8 cellular contexts compared by ENCODE assay signal in the genomic region with DNA sequence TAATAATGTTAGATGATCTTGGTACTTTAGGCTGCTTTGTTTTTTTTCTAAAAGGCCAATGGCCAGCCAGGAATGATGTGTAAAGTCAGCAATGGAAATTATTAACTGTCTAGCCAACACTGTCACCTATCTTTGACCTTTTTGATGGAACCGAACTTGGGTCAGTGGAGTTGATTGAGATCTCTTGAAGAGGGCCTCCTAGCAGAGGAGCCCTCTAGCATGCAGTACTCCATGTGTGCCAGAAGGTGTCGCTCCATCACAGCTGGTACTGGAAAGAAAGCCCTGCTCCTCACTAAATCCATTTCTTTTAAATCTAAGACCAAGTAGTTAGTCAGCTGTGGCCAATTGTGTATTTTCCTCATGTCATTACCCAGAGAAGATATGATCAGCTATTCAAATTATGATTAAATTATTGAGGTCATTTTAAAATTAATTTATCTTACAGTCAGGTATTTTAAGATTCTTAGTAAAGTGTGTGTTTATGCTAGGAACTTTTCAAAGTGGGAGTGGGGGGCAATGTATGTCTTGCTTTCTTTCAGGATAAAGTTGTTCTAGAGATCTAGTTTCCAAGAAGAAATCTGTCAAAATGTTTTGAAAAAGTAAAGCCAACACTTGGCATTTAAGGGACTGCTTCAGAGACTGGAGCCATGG. TPM values are rescaled to one million over a fixed set of nuclear protein-coding genes. Genes with fewer than 3 reads are reported as not detected.
A peak's percentile ranks its signal among the peaks of the same experiment; 100 is the strongest.
DNase-seq lines count a peak whose midpoint lies in the region; ATAC-seq, FAIRE-seq and TF ChIP-seq lines count a peak whose summit lies in the region.

No MANE protein-coding gene starts in this region.

- no peaks in the 10 kb centered on the region for H3K9me3 Mint-ChIP-seq in WTC11

- no peaks in the 10 kb centered on the region for H3K27me3 Mint-ChIP-seq in WTC11 (ENCODE audit: low read depth)

- CTCF ChIA-PET in AG04449 (lab: Yijun Ruan, JAX), result interaction anchor here (0.8 to 12.2 kb wide), 7 partner anchors 9 to 117 kb away, joined by 3 to 488 read pairs (median 6); no protein-coding TSS in a partner anchor
- CTCF ChIA-PET in WTC11 (lab: Charles Lee), result interaction anchor here (0.6 to 1.1 kb wide), 5 partner anchors 10 to 295 kb away, joined by 3 to 11 read pairs (median 3); partner anchors contain the start of gene ABCB4

- H3K27me3 ChIP-seq in bronchial epithelial cell (ENCODE audit: control insufficient read depth, insufficient read depth, low read length), result no peaks in the 10 kb centered on the region

- H3K36me3 ChIP-seq in bronchial epithelial cell (ENCODE audit: control insufficient read depth, insufficient read depth, low read length), result no peaks in the 10 kb centered on the region

- H3K4me3 Mint-ChIP-seq in WTC11, result no peak overlapping the region

- POLR2A ChIA-PET in AG04449 (lab: Yijun Ruan, JAX), result no interaction called here
- POLR2A ChIA-PET in WTC11 (lab: Charles Lee), result interaction anchor here (0.5 kb wide), 1 partner anchor 408 kb away, joined by 3 read pairs; no protein-coding TSS in a partner anchor

- H3K4me3 ChIP-seq in AG04449 (ENCODE audit: low read depth, low read length) (no peak overlapping the region), bronchial epithelial cell (ENCODE audit: low read depth, low read length) (no peak overlapping the region)

- no peaks in the 10 kb centered on the region for H3K36me3 Mint-ChIP-seq in WTC11

- ATAC-seq in GM18511 (IDR thresholded peaks at IDR 0.05; ENCODE audit: unreplicated experiment) (peak; percentile 67), HG02973 (IDR thresholded peaks at IDR 0.05; ENCODE audit: unreplicated experiment) (peak; percentile 59), WTC11 (peak; percentile 93)

- FAIRE-seq in bronchial epithelial cell (lab: Jason Lieb, UNC), result no peak

- TF ChIP-seq CTCF in AG04449 (IDR thresholded peaks at IDR 0.05; ENCODE audit: insufficient read depth, low read length, missing control alignments) (peak; percentile 95), WTC11 (IDR thresholded peaks at IDR 0.05) (peak; percentile 95), bronchial epithelial cell (IDR thresholded peaks at IDR 0.05; ENCODE audit: insufficient read depth, low read length, severe bottlenecking) (peak; percentile 96)

- H3K4me1 Mint-ChIP-seq in WTC11, result 0 out of 2 replicates have a peak, but pooled peaks cover 3% of the 10 kb centered on the region

- no peak overlapping the region for H3K27ac Mint-ChIP-seq in WTC11

- DNase-seq in AG04449 (ENCODE audit: low read depth, low spot score) (peak; percentile 17), NCI-H2107 treated with DMSO at 0.1 percent for 48 hours (lab: John Stamatoyannopoulos, UW; ENCODE audit: unreplicated experiment) (peak; percentile 55), WTC11 (ENCODE audit: low spot score) (peak; percentile 60), bronchial epithelial cell (ENCODE audit: low read depth) (peak; percentile 60), left kidney (ENCODE audit: low read depth, low spot score) (peak; percentile 66)
- DNase-seq in stimulated activated CD4-positive, alpha-beta T cell treated with anti-CD3 and anti-CD28 coated beads, TNF-alpha, amount 100 ng/mL, for 1 hour (ENCODE audit: low read depth in 3 of 3, low spot score in 1 of 3), result peak; percentile 19 to 40 (median 39)

TF ChIP-seq in WTC11, 78 proteins besides CTCF, POLR2A, EP300 and RAD21:
- TF ChIP-seq ERG (CRISPR knock-in tag; IDR thresholded peaks at IDR 0.05), result no peak
- TF ChIP-seq, protein P1, sequence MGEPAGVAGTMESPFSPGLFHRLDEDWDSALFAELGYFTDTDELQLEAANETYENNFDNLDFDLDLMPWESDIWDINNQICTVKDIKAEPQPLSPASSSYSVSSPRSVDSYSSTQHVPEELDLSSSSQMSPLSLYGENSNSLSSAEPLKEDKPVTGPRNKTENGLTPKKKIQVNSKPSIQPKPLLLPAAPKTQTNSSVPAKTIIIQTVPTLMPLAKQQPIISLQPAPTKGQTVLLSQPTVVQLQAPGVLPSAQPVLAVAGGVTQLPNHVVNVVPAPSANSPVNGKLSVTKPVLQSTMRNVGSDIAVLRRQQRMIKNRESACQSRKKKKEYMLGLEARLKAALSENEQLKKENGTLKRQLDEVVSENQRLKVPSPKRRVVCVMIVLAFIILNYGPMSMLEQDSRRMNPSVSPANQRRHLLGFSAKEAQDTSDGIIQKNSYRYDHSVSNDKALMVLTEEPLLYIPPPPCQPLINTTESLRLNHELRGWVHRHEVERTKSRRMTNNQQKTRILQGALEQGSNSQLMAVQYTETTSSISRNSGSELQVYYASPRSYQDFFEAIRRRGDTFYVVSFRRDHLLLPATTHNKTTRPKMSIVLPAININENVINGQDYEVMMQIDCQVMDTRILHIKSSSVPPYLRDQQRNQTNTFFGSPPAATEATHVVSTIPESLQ (CRISPR knock-in tag; IDR thresholded peaks at IDR 0.05), result no peak
- TF ChIP-seq, protein P2, sequence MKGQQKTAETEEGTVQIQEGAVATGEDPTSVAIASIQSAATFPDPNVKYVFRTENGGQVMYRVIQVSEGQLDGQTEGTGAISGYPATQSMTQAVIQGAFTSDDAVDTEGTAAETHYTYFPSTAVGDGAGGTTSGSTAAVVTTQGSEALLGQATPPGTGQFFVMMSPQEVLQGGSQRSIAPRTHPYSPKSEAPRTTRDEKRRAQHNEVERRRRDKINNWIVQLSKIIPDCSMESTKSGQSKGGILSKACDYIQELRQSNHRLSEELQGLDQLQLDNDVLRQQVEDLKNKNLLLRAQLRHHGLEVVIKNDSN (CRISPR knock-in tag; IDR thresholded peaks at IDR 0.05), result no peak
- TF ChIP-seq E2F4 (CRISPR knock-in tag; IDR thresholded peaks at IDR 0.05; ENCODE audit: borderline replicate concordance, low read depth), result no peak

RNA-seq across cellular contexts. Expression of gene CROT, which starts 33.1 kb away (rescaled TPM):
- total RNA-seq in WTC11 (2021) (4.0 to 6.9 TPM (median 5.5 TPM) in 3 replicates), bronchial epithelial cell (12.9 and 16.1 TPM in 2 replicates)
